18 cellular contexts compared by ENCODE assay signal in the genomic region with DNA sequence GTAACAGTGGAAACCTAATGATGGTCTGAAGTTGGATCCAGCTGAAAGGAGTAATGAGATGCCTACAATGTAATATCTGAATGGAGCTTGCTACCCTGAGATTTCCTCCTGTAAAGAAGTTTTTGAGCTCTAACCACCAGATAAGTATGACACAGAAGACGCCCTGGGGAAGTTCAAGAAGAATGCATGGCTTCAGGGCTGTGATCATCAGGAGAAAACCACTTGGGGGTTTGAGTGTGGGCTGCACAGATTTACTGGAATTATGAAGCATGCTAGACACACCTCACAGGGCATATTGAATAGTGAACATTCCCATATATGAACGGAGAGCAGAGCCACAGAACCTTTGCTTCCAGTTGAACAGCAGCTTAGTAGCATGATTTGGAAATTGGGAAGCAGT. TPM values are rescaled to one million over a fixed set of nuclear protein-coding genes. Genes with fewer than 3 reads are reported as not detected.
A peak's percentile ranks its signal among the peaks of the same experiment; 100 is the strongest.
DNase-seq lines count a peak whose midpoint lies in the region; ATAC-seq and TF ChIP-seq lines count a peak whose summit lies in the region.
"Had no signal": no experiment of that assay in that cellular context is flagged by ENCODE, and none has a peak within 500 bp of the region (broad histone marks: within the 10 kb centered on the region; RNA-seq: fewer than 3 reads in every experiment).

No MANE protein-coding gene starts in this region.

- peak overlapping the region; percentile 50 for H3K27ac ChIP-seq in SJSA1
- H3K27ac ChIP-seq: BLaER1 treated with 17β-estradiol and CSF1 and Interleukin-3, amounts not matched to agents 10 nM and 100 nM; cardiac muscle cell; left lung; right lobe of liver had no signal

- H3K9ac ChIP-seq in skeletal muscle satellite cell (ENCODE audit: low read depth, low read length): peak overlapping the region; percentile 77
- H3K9ac ChIP-seq: BLaER1 treated with 17β-estradiol and CSF1 and Interleukin-3, amounts not matched to agents 10 nM and 100 nM had no signal

- peaks cover 86% of the 10 kb centered on the region for H3K4me1 ChIP-seq in SJSA1 (replicated peaks)
- peaks cover 91% of the 10 kb centered on the region for H3K4me1 ChIP-seq in skeletal muscle satellite cell (ENCODE audit: control insufficient read depth, insufficient read depth, low read length)
- H3K4me1 ChIP-seq: right lobe of liver had no signal

- TF ChIP-seq CTCF in fibroblast of mammary gland (conservative IDR thresholded peaks at IDR 0.05; ENCODE audit: control insufficient read depth, insufficient read depth, low read depth, low read length): no peak

- ATAC-seq in HG03571 (IDR thresholded peaks at IDR 0.05; ENCODE audit: unreplicated experiment): no peak
- no peak for ATAC-seq in HG03095 (IDR thresholded peaks at IDR 0.05; ENCODE audit: unreplicated experiment)
- ATAC-seq: activated T-cell treated with anti-CD3 and anti-CD28 coated beads, Interleukin-2, amount 50 U/mL, for 4 hours; K562; left lung; right lobe of liver had no signal

- H3K36me3 ChIP-seq in SJSA1 (no peaks in the 10 kb centered on the region), skeletal muscle satellite cell (ENCODE audit: insufficient read depth, low read length) (no peaks in the 10 kb centered on the region)
- H3K36me3 ChIP-seq: BLaER1 treated with 17β-estradiol and CSF1 and Interleukin-3, amounts not matched to agents 10 nM and 100 nM; cardiac muscle cell; left lung; right lobe of liver had no signal

- H3K9me3 ChIP-seq in SJSA1 (replicated peaks): no peaks in the 10 kb centered on the region
- H3K9me3 ChIP-seq in skeletal muscle satellite cell (replicated peaks; ENCODE audit: low read length): no peaks in the 10 kb centered on the region
- H3K9me3 ChIP-seq: BLaER1 treated with 17β-estradiol and CSF1 and Interleukin-3, amounts not matched to agents 10 nM and 100 nM; left lung; right lobe of liver had no signal

- DNase-seq in EL (peak; percentile 87), SJSA1 (ENCODE audit: low read depth in 1 of 2, low spot score in 2 of 2) (peak in 1 of 2 experiments; percentile 38), fibroblast of mammary gland (ENCODE audit: low read depth) (peak; percentile 57), DMS153 (lab: John Stamatoyannopoulos, UW) (no peak)
- DNase-seq: activated CD4-positive, alpha-beta memory T cell treated with anti-CD3 and anti-CD28 coated beads for 36 hours; activated naive CD4-positive, alpha-beta T cell treated with anti-CD3 and anti-CD28 coated beads, Interleukin-2, amount 50 U/mL, for 16 hours; activated T-cell treated with anti-CD3 and anti-CD28 coated beads, Interleukin-2, amount 50 U/mL, for 4 hours; left lung; NCI-H1105; NCI-H2171; right lobe of liver; stimulated activated CD4-positive, alpha-beta T cell treated with anti-CD3 and anti-CD28 coated beads, Interleukin-2, amount 100 ng/mL, for 48 hours had no signal

- H3K27me3 ChIP-seq in SJSA1 (replicated peaks) (no peaks in the 10 kb centered on the region), skeletal muscle satellite cell (ENCODE audit: control insufficient read depth, insufficient read depth, low read length) (no peaks in the 10 kb centered on the region)
- H3K27me3 ChIP-seq: BLaER1 treated with 17β-estradiol and CSF1 and Interleukin-3, amounts not matched to agents 10 nM and 100 nM; cardiac muscle cell; left lung; right lobe of liver had no signal

- no peak overlapping the region for H3K4me2 ChIP-seq in skeletal muscle satellite cell (ENCODE audit: low read length)
- H3K4me2 ChIP-seq: BLaER1 treated with 17β-estradiol and CSF1 and Interleukin-3, amounts not matched to agents 10 nM and 100 nM had no signal

- H3K4me3 ChIP-seq in SJSA1 (no peak overlapping the region), fibroblast of mammary gland (ENCODE audit: control insufficient read depth, low read depth, low read length) (no peak overlapping the region), skeletal muscle satellite cell (ENCODE audit: low read length) (no peak overlapping the region)
- H3K4me3 ChIP-seq: BLaER1 treated with 17β-estradiol and CSF1 and Interleukin-3, amounts not matched to agents 10 nM and 100 nM; cardiac muscle cell; K562; left lung; right lobe of liver had no signal

RNA-seq across cellular contexts. Expression of a gene that starts 10.6 kb away (rescaled TPM):
- total RNA-seq in SJSA1 (2014; rRNA removed; shearing (Covaris generic)): 58.4 and 74.8 TPM in 2 replicates
- 232 and 249 TPM in 2 replicates for total RNA-seq in skeletal muscle satellite cell (2012; rRNA removed)
- total RNA-seq: activated CD4-positive, alpha-beta memory T cell treated with anti-CD3 and anti-CD28 coated beads for 36 hours had no signal
